8 cellular contexts compared by ENCODE assay signal in the genomic region with DNA sequence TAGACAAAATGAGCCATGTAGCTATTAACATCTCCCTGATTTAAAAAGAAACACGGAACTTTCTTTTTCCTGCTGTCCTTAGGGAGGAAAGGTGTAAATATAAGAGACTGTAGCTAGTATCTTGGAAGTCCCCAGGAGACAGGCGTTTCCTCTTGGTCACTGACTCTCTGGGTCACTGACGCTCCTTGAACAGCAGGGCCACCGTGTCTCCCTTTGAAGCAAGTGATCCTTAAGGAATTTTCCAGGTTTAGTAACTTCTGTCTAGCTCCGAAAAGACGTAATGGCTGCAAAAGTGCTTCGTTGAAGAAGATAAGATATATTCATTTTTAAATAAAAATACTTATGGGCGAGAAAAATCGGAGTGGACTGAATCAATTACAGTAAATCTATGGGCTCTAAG. TPM values are rescaled to one million over a fixed set of nuclear protein-coding genes. Genes with fewer than 3 reads are reported as not detected.
DNase-seq lines count a peak whose midpoint lies in the region; ATAC-seq and TF ChIP-seq lines count a peak whose summit lies in the region.

No MANE protein-coding gene starts in this region.

- H3K36me3 ChIP-seq in left lung (peaks cover 0 to 7% of the 10 kb centered on the region in 2 donors), tibial nerve (no peaks in the 10 kb centered on the region)

- no peak for DNase-seq in activated naive CD4-positive, alpha-beta T cell treated with Interleukin-2 at 50 U/mL for 16 hours
- DNase-seq in activated naive CD8-positive, alpha-beta T cell treated with anti-CD3 and anti-CD28 coated beads, Interleukin-2, amount 50 U/mL, for 24 hours: no peak
- DNase-seq in left lung (peak in 1 of 2 donors; percentile 52), tibial nerve (ENCODE audit: low spot score in 2 of 2) (no peak), NOMO-1 treated with dmso at 0.1 percent for 144 hours (lab: John Stamatoyannopoulos, UW; ENCODE audit: unreplicated experiment) (no peak), SW 1271 (lab: John Stamatoyannopoulos, UW) (no peak), mucosa of gallbladder (ENCODE audit: low spot score) (no peak)

- H3K4me3 Mint-ChIP-seq in activated naive CD4-positive, alpha-beta T cell treated with anti-CD3 and anti-CD28 coated beads, Interleukin-2, amount 50 U/mL, for 24 hours: peak overlapping the region; percentile 98
- H3K4me3 Mint-ChIP-seq in activated naive CD8-positive, alpha-beta T cell treated with anti-CD3 and anti-CD28 coated beads, Interleukin-2, amount 50 U/mL, for 24 hours: peak overlapping the region; percentile 98

- peak overlapping the region; percentile 87 to 93 for H3K4me3 ChIP-seq in left lung
- H3K4me3 ChIP-seq in tibial nerve: peak overlapping the region; percentile 55 to 89 (median 68)

- ATAC-seq in activated naive CD8-positive, alpha-beta T cell treated with anti-CD3 and anti-CD28 coated beads, Interleukin-2, amount 50 U/mL, for 24 hours: no peak
- ATAC-seq in left lung: peak; percentile 20

- WGBS in tibial nerve, 2 donors: 10 to 12% methylated on average over 9 of the region's 9 CpGs

- intact Hi-C loops in left lung (cut with DNase I): no loop called here

- TF ChIP-seq POLR2A in tibial nerve (IDR thresholded peaks at IDR 0.05): no peak

- H3K27ac ChIP-seq in left lung (peak overlapping the region; percentile 91 to 96), tibial nerve (peak overlapping the region; percentile 83 to 96 (median 90))

- H3K27me3 ChIP-seq in left lung (no peaks in the 10 kb centered on the region), tibial nerve (no peaks in the 10 kb centered on the region)

- H3K4me1 Mint-ChIP-seq in activated naive CD4-positive, alpha-beta T cell treated with anti-CD3 and anti-CD28 coated beads, Interleukin-2, amount 50 U/mL, for 24 hours: peaks cover 42% of the 10 kb centered on the region
- peaks cover 43% of the 10 kb centered on the region for H3K4me1 Mint-ChIP-seq in activated naive CD8-positive, alpha-beta T cell treated with anti-CD3 and anti-CD28 coated beads, Interleukin-2, amount 50 U/mL, for 24 hours

- peaks cover 3% of the 10 kb centered on the region for H3K36me3 Mint-ChIP-seq in activated naive CD4-positive, alpha-beta T cell treated with anti-CD3 and anti-CD28 coated beads, Interleukin-2, amount 50 U/mL, for 24 hours
- H3K36me3 Mint-ChIP-seq in activated naive CD8-positive, alpha-beta T cell treated with anti-CD3 and anti-CD28 coated beads, Interleukin-2, amount 50 U/mL, for 24 hours (ENCODE audit: low read depth): peaks cover 17% of the 10 kb centered on the region

- H3K9me3 Mint-ChIP-seq in activated naive CD4-positive, alpha-beta T cell treated with anti-CD3 and anti-CD28 coated beads, Interleukin-2, amount 50 U/mL, for 24 hours: no peaks in the 10 kb centered on the region
- H3K9me3 Mint-ChIP-seq in activated naive CD8-positive, alpha-beta T cell treated with anti-CD3 and anti-CD28 coated beads, Interleukin-2, amount 50 U/mL, for 24 hours: no peaks in the 10 kb centered on the region

- H3K27me3 Mint-ChIP-seq in activated naive CD4-positive, alpha-beta T cell treated with anti-CD3 and anti-CD28 coated beads, Interleukin-2, amount 50 U/mL, for 24 hours: no peaks in the 10 kb centered on the region
- H3K27me3 Mint-ChIP-seq in activated naive CD8-positive, alpha-beta T cell treated with anti-CD3 and anti-CD28 coated beads, Interleukin-2, amount 50 U/mL, for 24 hours: peaks cover 6% of the 10 kb centered on the region

- no peaks in the 10 kb centered on the region for H3K9me3 ChIP-seq in left lung
- no peaks in the 10 kb centered on the region for H3K9me3 ChIP-seq in tibial nerve

- TF ChIP-seq EP300 in tibial nerve (IDR thresholded peaks at IDR 0.05): no peak

- peaks cover 33 to 47% of the 10 kb centered on the region in 2 donors for H3K4me1 ChIP-seq in left lung
- H3K4me1 ChIP-seq in tibial nerve: peaks cover 0 to 42% (median 26%) of the 10 kb centered on the region in 4 donors

- peak in 1 of 2 donors; percentile 9 for TF ChIP-seq CTCF in left lung (IDR thresholded peaks at IDR 0.05)
- no peak for TF ChIP-seq CTCF in tibial nerve (IDR thresholded peaks at IDR 0.05)

- no peak overlapping the region for H3K27ac Mint-ChIP-seq in activated naive CD4-positive, alpha-beta T cell treated with anti-CD3 and anti-CD28 coated beads, Interleukin-2, amount 50 U/mL, for 24 hours
- no peak overlapping the region for H3K27ac Mint-ChIP-seq in activated naive CD8-positive, alpha-beta T cell treated with anti-CD3 and anti-CD28 coated beads, Interleukin-2, amount 50 U/mL, for 24 hours

RNA-seq across cellular contexts. Expression of a gene that starts 0.7 kb away (rescaled TPM):
- 100 to 1,000 TPM; 199 to 219 TPM for total RNA-seq in left lung
- total RNA-seq in tibial nerve: 100 to 1,000 TPM; 165 to 247 (median 223) TPM
- 185 TPM for total RNA-seq in mucosa of gallbladder

RNA-seq across cellular contexts. Expression of a gene that starts 20.8 kb away (rescaled TPM):
- total RNA-seq in left lung (1 to 10 TPM in 1 of 2 donors, under 1 TPM in 1; 0.67 to 1.5 TPM), tibial nerve (not detected), mucosa of gallbladder (0.12 TPM)

RNA-seq across cellular contexts. Expression of a gene that starts 53.4 kb away (rescaled TPM):
- 10 to 100 TPM; 47.7 to 94.5 TPM for total RNA-seq in left lung
- 10 to 100 TPM; 18.1 to 26.4 (median 25.6) TPM for total RNA-seq in tibial nerve
- total RNA-seq in mucosa of gallbladder: 17.0 TPM
